1 cellular context compared by ENCODE assay signal in the genomic region with DNA sequence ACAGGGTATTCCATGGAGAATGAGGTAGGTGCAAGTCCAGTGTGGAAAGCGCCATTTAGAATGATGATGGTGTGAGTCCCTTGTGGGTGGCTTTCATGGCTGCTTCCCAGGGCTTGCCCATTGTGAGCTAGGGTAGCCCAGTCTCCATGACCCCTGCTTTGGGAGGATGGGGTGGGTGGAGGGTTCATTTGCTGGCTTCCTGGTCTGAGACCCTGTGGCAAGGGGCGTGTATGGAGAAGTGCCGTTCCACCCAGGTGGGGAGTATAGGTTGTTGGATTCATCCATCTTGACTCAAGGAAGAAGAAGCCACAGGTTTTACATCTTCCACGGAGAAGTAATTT.
TF ChIP-seq lines count a peak whose summit lies in the region.

No MANE protein-coding gene starts in this region.

TF ChIP-seq in endothelial cell of umbilical vein, 7 proteins besides CTCF, POLR2A, EP300 and RAD21:
- TF ChIP-seq JUN (IDR thresholded peaks at IDR 0.05; ENCODE audit: borderline replicate concordance, insufficient read depth, insufficient read length, low read depth) (no peak), GATA2 (IDR thresholded peaks at IDR 0.05; ENCODE audit: insufficient read depth, insufficient read length, low read depth, low read length) (no peak), EZH2 (IDR thresholded peaks at IDR 0.05; ENCODE audit: borderline replicate concordance, low read depth, low read length, severe bottlenecking) (no peak), POLR2AphosphoS5 (IDR thresholded peaks at IDR 0.05; ENCODE audit: insufficient read depth, low read depth, low read length) (no peak), FOS (IDR thresholded peaks at IDR 0.05; ENCODE audit: borderline replicate concordance, insufficient read depth, low read length) (no peak), MYC (IDR thresholded peaks at IDR 0.05; ENCODE audit: low read depth, low read length) (no peak)
- TF ChIP-seq, protein P1, sequence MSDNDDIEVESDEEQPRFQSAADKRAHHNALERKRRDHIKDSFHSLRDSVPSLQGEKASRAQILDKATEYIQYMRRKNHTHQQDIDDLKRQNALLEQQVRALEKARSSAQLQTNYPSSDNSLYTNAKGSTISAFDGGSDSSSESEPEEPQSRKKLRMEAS (IDR thresholded peaks at IDR 0.05; ENCODE audit: insufficient read depth, insufficient read length), result no peak
